In genomic region chr12:112007945-112008344, GRCh38 we compare ENCODE assay signal across 25 cellular contexts. TPM values are rescaled to one million over a fixed set of nuclear protein-coding genes. Genes with fewer than 3 reads are reported as not detected.
DNase-seq lines count a peak whose midpoint lies in the region; ATAC-seq and TF ChIP-seq lines count a peak whose summit lies in the region.
"Had no signal": no experiment of that assay in that cellular context is flagged by ENCODE, and none has a peak within 500 bp of the region (broad histone marks: within the 10 kb centered on the region; RNA-seq: fewer than 3 reads in every experiment).

No MANE protein-coding gene starts in this region.

- no peak overlapping the region for H3K4me2 ChIP-seq in mammary epithelial cell (ENCODE audit: insufficient read depth, low read depth, low read length)

- H3K9me3 ChIP-seq in CD8-positive, alpha-beta memory T cell (ENCODE audit: low read length) = no peaks in the 10 kb centered on the region
- H3K9me3 ChIP-seq in HUES48 (ENCODE audit: control insufficient read depth, insufficient read depth, low read length) (no peaks in the 10 kb centered on the region), mammary epithelial cell (replicated peaks; ENCODE audit: insufficient read depth, low read length) (no peaks in the 10 kb centered on the region)
- H3K9me3 ChIP-seq: MG63, mucosa of descending colon, neutrophil, testis had no signal

- H3K4me1 ChIP-seq in CD8-positive, alpha-beta memory T cell (ENCODE audit: insufficient read depth, low read length) = peaks cover 34% of the 10 kb centered on the region
- peaks cover 30% of the 10 kb centered on the region for H3K4me1 ChIP-seq in HUES48 (ENCODE audit: control insufficient read depth, insufficient read depth, low read length)
- H3K4me1 ChIP-seq in mammary epithelial cell (ENCODE audit: insufficient read depth, low read length) = peaks cover 12% of the 10 kb centered on the region

- dilution Hi-C loops in mammary epithelial cell (cut with HindIII; ENCODE audit: low sequenced_read_pairs) = no loop called here

- POLR2A ChIA-PET in CD8-positive, alpha-beta memory T cell (lab: Charles Lee) = no interaction called here

- H3K4me3 Mint-ChIP-seq in CD8-positive, alpha-beta memory T cell = peak overlapping the region in 1 of 7 donors; percentile 51
- no peak overlapping the region for H3K4me3 Mint-ChIP-seq in mesothelial cell of epicardium
- H3K4me3 Mint-ChIP-seq: CD4-positive, alpha-beta T cell; stimulated activated memory B cell treated with anti-CD40 and anti-IgM and Interleukin-4, amounts not matched to agents 10 μg/mL and 1 μg/mL and 100 μg/mL, for 72 hours; T-helper 17 cell had no signal

- peak overlapping the region in 5 of 8 donors; percentile 36 to 75 (median 40) for H3K27ac Mint-ChIP-seq in CD8-positive, alpha-beta memory T cell
- H3K27ac Mint-ChIP-seq in mesothelial cell of epicardium = peak overlapping the region; percentile 59
- H3K27ac Mint-ChIP-seq: CD4-positive, alpha-beta T cell; stimulated activated memory B cell treated with anti-CD40 and anti-IgM and Interleukin-4, amounts not matched to agents 10 μg/mL and 1 μg/mL and 100 μg/mL, for 72 hours had no signal

- no peak overlapping the region for H3K4me3 ChIP-seq in CD8-positive, alpha-beta memory T cell (ENCODE audit: low read length)
- no peak overlapping the region for H3K4me3 ChIP-seq in HUES48 (ENCODE audit: low read depth, low read length)
- H3K4me3 ChIP-seq in mammary epithelial cell (replicated peaks in 1 of 3; ENCODE audit: insufficient read depth in 1 of 3, low read depth in 2 of 3, low read length in 3 of 3) = no peak overlapping the region
- H3K4me3 ChIP-seq: MG63, mucosa of descending colon, skin epidermis, testis had no signal

- WGBS in mammary epithelial cell (ENCODE audit: low coverage, missing lambda C conversion rate) = 95% methylated on average over 9 of the region's 9 CpGs

- H3K36me3 Mint-ChIP-seq in CD8-positive, alpha-beta memory T cell = peaks cover 0 to 12% (median 6%) of the 10 kb centered on the region in 3 donors
- H3K36me3 Mint-ChIP-seq in mesothelial cell of epicardium = peaks cover 5% of the 10 kb centered on the region
- H3K36me3 Mint-ChIP-seq: stimulated activated memory B cell treated with anti-CD40 and anti-IgM and Interleukin-4, amounts not matched to agents 10 μg/mL and 1 μg/mL and 100 μg/mL, for 72 hours had no signal

- H4K20me1 ChIP-seq in mammary epithelial cell (ENCODE audit: insufficient read depth, low read length) = no peaks in the 10 kb centered on the region

- H3K9me3 Mint-ChIP-seq in CD8-positive, alpha-beta memory T cell = no peaks in the 10 kb centered on the region
- no peaks in the 10 kb centered on the region for H3K9me3 Mint-ChIP-seq in mesothelial cell of epicardium
- H3K9me3 Mint-ChIP-seq: stimulated activated memory B cell treated with anti-CD40 and anti-IgM and Interleukin-4, amounts not matched to agents 10 μg/mL and 1 μg/mL and 100 μg/mL, for 72 hours had no signal

- no peak overlapping the region for H2AFZ ChIP-seq in mammary epithelial cell (ENCODE audit: low read depth, low read length)

- no peak overlapping the region for H3K27ac ChIP-seq in CD8-positive, alpha-beta memory T cell (ENCODE audit: low read depth, low read length)
- peak overlapping the region; percentile 0 for H3K27ac ChIP-seq in HUES48 (ENCODE audit: low read depth, low read length)
- no peak overlapping the region for H3K27ac ChIP-seq in mammary epithelial cell (ENCODE audit: insufficient read depth, low read depth, low read length)
- H3K27ac ChIP-seq: epithelial cell of prostate, HL-60, neutrophil, skin epidermis, testis had no signal

- H3K9ac ChIP-seq in HUES48 (ENCODE audit: low read depth, low read length) (0 out of 2 replicates have a peak overlapping the region, but pooled peaks have one; percentile 23), mammary epithelial cell (ENCODE audit: insufficient read depth, low read length) (no peak overlapping the region)

- no peak for ATAC-seq in esophagus mucosa
- ATAC-seq: mucosa of descending colon; stimulated activated memory B cell treated with anti-CD40 and anti-IgM and Interleukin-4, amounts not matched to agents 10 μg/mL and 1 μg/mL and 100 μg/mL, for 72 hours; T-helper 17 cell had no signal

- in situ Hi-C loops in mammary epithelial cell (cut with MboI; ENCODE audit: low sequenced_read_pairs in 2 of 2) = no loop called here

- peaks cover 21% of the 10 kb centered on the region for H3K79me2 ChIP-seq in mammary epithelial cell (ENCODE audit: insufficient read depth, low read length)

- TF ChIP-seq CTCF in mesothelial cell of epicardium (IDR thresholded peaks at IDR 0.05; ENCODE audit: unreplicated experiment) (no peak), mammary epithelial cell (conservative IDR thresholded peaks at IDR 0.05 in 1 of 2, IDR thresholded peaks at IDR 0.05 in 1 of 2; ENCODE audit: extremely low read depth in 1 of 2, insufficient read depth in 1 of 2, low read depth in 1 of 2, low read length in 2 of 2) (no peak)

- H3K27me3 Mint-ChIP-seq in CD8-positive, alpha-beta memory T cell = no peaks in the 10 kb centered on the region
- H3K27me3 Mint-ChIP-seq in mesothelial cell of epicardium (ENCODE audit: low read depth) = no peaks in the 10 kb centered on the region
- H3K27me3 Mint-ChIP-seq: CD4-positive, alpha-beta T cell; stimulated activated memory B cell treated with anti-CD40 and anti-IgM and Interleukin-4, amounts not matched to agents 10 μg/mL and 1 μg/mL and 100 μg/mL, for 72 hours; T-helper 17 cell had no signal

- H3K36me3 ChIP-seq in CD8-positive, alpha-beta memory T cell (ENCODE audit: insufficient read depth, low read length) = no peaks in the 10 kb centered on the region
- H3K36me3 ChIP-seq in HUES48 (ENCODE audit: control insufficient read depth, insufficient read depth, low read length) = no peaks in the 10 kb centered on the region
- peaks cover 2% of the 10 kb centered on the region for H3K36me3 ChIP-seq in mammary epithelial cell (ENCODE audit: insufficient read depth, low read length)
- H3K36me3 ChIP-seq: neutrophil had no signal

- CTCF ChIA-PET in CD8-positive, alpha-beta memory T cell (lab: Charles Lee) = interaction anchor here (1.5 to 1.9 kb wide), 2 partner anchors 10 to 63 kb away, joined by 3 to 8 read pairs; no protein-coding TSS in a partner anchor
- CTCF ChIA-PET in mammary epithelial cell (lab: Charles Lee; ENCODE audit: low non-redundant PET) = no interaction called here

- intact Hi-C loops in mammary epithelial cell (cut with micrococcal nuclease) = no loop called here

- DNase-seq in CD8-positive, alpha-beta memory T cell = no peak
- DNase-seq in amniotic epithelial cell (ENCODE audit: low read depth) = peak; percentile 50
- no peak for DNase-seq in mesothelial cell of epicardium (ENCODE audit: low spot score in 2 of 2, unreplicated experiment in 2 of 2)
- no peak for DNase-seq in mammary epithelial cell
- no peak for DNase-seq in mucosa of gallbladder (ENCODE audit: low spot score)
- DNase-seq in activated gamma-delta T cell (lab: John Stamatoyannopoulos, UW) = no peak
- DNase-seq: activated CD4-positive, alpha-beta T cell treated with anti-CD3 and anti-CD28 coated beads, Interleukin-2, amount 50 U/mL, for 4 hours; activated gamma-delta T cell treated with Interleukin-2 at 50 U/mL for 16 hours; CD4-positive, alpha-beta T cell; cerebellar nuclear complex; foreskin fibroblast; MG63; mucosa of descending colon; NCI-H1436 treated with DMSO at 0.1 percent for 48 hours; NCI-H510A treated with DMSO at 0.1 percent for 48 hours; stimulated activated CD4-positive, alpha-beta T cell treated with anti-CD3 and anti-CD28 coated beads, Interleukin-2, amount 100 ng/mL, for 24 hours; T-helper 17 cell; testis had no signal

- no peaks in the 10 kb centered on the region for H3K27me3 ChIP-seq in CD8-positive, alpha-beta memory T cell (ENCODE audit: insufficient read depth, low read length, poor library complexity, severe bottlenecking)
- H3K27me3 ChIP-seq in HUES48 (ENCODE audit: control insufficient read depth, insufficient read depth, low read length) (no peaks in the 10 kb centered on the region), mammary epithelial cell (ENCODE audit: insufficient read depth, low read length) (no peaks in the 10 kb centered on the region)
- H3K27me3 ChIP-seq: MG63, neutrophil, testis had no signal

- peaks cover 46 to 75% (median 61%) of the 10 kb centered on the region in 3 donors for H3K4me1 Mint-ChIP-seq in CD8-positive, alpha-beta memory T cell
- H3K4me1 Mint-ChIP-seq in mesothelial cell of epicardium = peaks cover 35% of the 10 kb centered on the region

- BruUV-seq in mammary epithelial cell (replicated peaks; lab: Mats Ljungman, UMichigan) = no TSS peak

RNA-seq across cellular contexts. Expression of gene TMEM116, which starts 5.0 kb away (rescaled TPM):
- 10 to 100 TPM; 13.1 to 13.7 TPM for total RNA-seq in CD8-positive, alpha-beta memory T cell
- 28.4 TPM for polyA plus RNA-seq in CD8-positive, alpha-beta memory T cell
- total RNA-seq in mesothelial cell of epicardium (12.0 to 16.5 TPM (median 16.0 TPM) in 3 replicates), mammary epithelial cell (1 to 10 TPM; 6.3 to 7.9 TPM), esophagus mucosa (3.6 TPM), mucosa of gallbladder (18.3 TPM)
- polyA plus RNA-seq in mammary epithelial cell = 13.4 TPM
- 7.5 TPM for polyA minus RNA-seq in mammary epithelial cell

RNA-seq across cellular contexts. Expression of gene ERP29, which starts 5.3 kb away (rescaled TPM):
- 10 to 100 TPM; 87.4 to 88.0 TPM for total RNA-seq in CD8-positive, alpha-beta memory T cell
- 188 TPM for polyA plus RNA-seq in CD8-positive, alpha-beta memory T cell
- total RNA-seq in mesothelial cell of epicardium = 96.6 to 97.6 TPM (median 97.5 TPM) in 3 replicates
- 10 to 100 TPM; 29.8 to 95.2 TPM for total RNA-seq in mammary epithelial cell
- 90.3 TPM for polyA plus RNA-seq in mammary epithelial cell
- polyA minus RNA-seq in mammary epithelial cell = 63.1 TPM
- total RNA-seq in esophagus mucosa = 66.9 TPM
- 141 TPM for total RNA-seq in mucosa of gallbladder
